9 cellular contexts compared by ENCODE assay signal in genomic region chr19:53980553-53981407, GRCh38. TPM values are rescaled to one million over a fixed set of nuclear protein-coding genes. Genes with fewer than 3 reads are reported as not detected.
DNase-seq lines count a peak whose midpoint lies in the region; ATAC-seq, FAIRE-seq and TF ChIP-seq lines count a peak whose summit lies in the region.
"Had no signal": no experiment of that assay in that cellular context is flagged by ENCODE, and none has a peak within 500 bp of the region (broad histone marks: within the 10 kb centered on the region; RNA-seq: fewer than 3 reads in every experiment).

No MANE protein-coding gene starts in this region.

- H3K4me3 ChIP-seq in A549, result peak overlapping the region; percentile 69
- peak overlapping the region; percentile 8; the same call in 1 of the 2 replicates for H3K4me3 ChIP-seq in HFF-Myc (replicated peaks; ENCODE audit: low read depth, low read length)

- CTCF ChIA-PET in A549 (lab: Yijun Ruan, JAX), result interaction anchor here (0.6 to 3.1 kb wide), 27 partner anchors 12 to 188 kb away, joined by 3 to 59 read pairs (median 4); partner anchors contain the start of gene PRKCG

- ATAC-seq in A549, result peak; percentile 52 to 65
- ATAC-seq in left colon, result peak; percentile 78
- ATAC-seq in HG03457 (IDR thresholded peaks at IDR 0.05; ENCODE audit: unreplicated experiment), result no peak

- TF ChIP-seq EP300 in A549 (IDR thresholded peaks at IDR 0.05), result no peak

- H3K4me2 ChIP-seq in A549, result peak overlapping the region; percentile 84

- intact Hi-C loops in left colon (cut with DNase I, micrococcal nuclease), result no loop called here

- DNase-seq in A549 (ENCODE audit: low read depth in 1 of 2, low spot score in 1 of 2) (peak; percentile 96 to 99), HFF-Myc (ENCODE audit: extremely low read depth, low read depth) (no peak), amniotic epithelial cell (ENCODE audit: low read depth) (peak; percentile 91), left colon (peak in 1 of 2 donors; percentile 34), HPDE6-E6E7 (ENCODE audit: extremely low spot score) (no peak), NCI-H1092 (lab: John Stamatoyannopoulos, UW) (no peak), putamen (ENCODE audit: low spot score) (no peak)
- DNase-seq: activated T-cell treated with anti-CD3 and anti-CD28 coated beads, Interleukin-2, amount 50 U/mL, for 4 hours had no signal

- H3K4me1 ChIP-seq in A549, result peaks cover 19% of the 10 kb centered on the region

- H3K27ac ChIP-seq in A549, result peak overlapping the region; percentile 84 to 97

- POLR2A ChIA-PET in A549 (lab: Yijun Ruan, JAX), result interaction anchor here (0.6 to 2.8 kb wide), 32 partner anchors 9 to 209 kb away, joined by 3 to 54 read pairs (median 4); partner anchors contain the start of genes CACNG6, CNOT3, LENG1 and MBOAT7

- no peak for TF ChIP-seq RAD21 in A549 (conservative IDR thresholded peaks at IDR 0.05 in 1 of 2, IDR thresholded peaks at IDR 0.05 in 1 of 2)

- WGBS in A549 (ENCODE audit: missing lambda C conversion rate), result 2% methylated on average over 21 of the region's 21 CpGs

- TF ChIP-seq CTCF in A549 (IDR thresholded peaks at IDR 0.05) (no peak), HFF-Myc (IDR thresholded peaks at IDR 0.05; ENCODE audit: low read depth, low read length, missing control alignments) (no peak)

- no peak for TF ChIP-seq POLR2A in A549 (IDR thresholded peaks at IDR 0.05; ENCODE audit: low read length)

- peak; percentile 98 for FAIRE-seq in A549 (lab: Jason Lieb, UNC)

- H3K9me3 ChIP-seq in A549, result no peaks in the 10 kb centered on the region

TF ChIP-seq in A549, 52 proteins besides CTCF, POLR2A, EP300 and RAD21:
- TF ChIP-seq HMGXB4 (CRISPR knock-in tag; IDR thresholded peaks at IDR 0.05; ENCODE audit: borderline replicate concordance) (no peak), E2F6 (IDR thresholded peaks at IDR 0.05; ENCODE audit: borderline replicate concordance, low read depth) (no peak), ZFP36 (IDR thresholded peaks at IDR 0.05; ENCODE audit: borderline replicate concordance, partially characterized antibody) (no peak), SMC3 (IDR thresholded peaks at IDR 0.05) (peak; percentile 18; the same call in 1 of the 3 replicates), EHF (CRISPR knock-in tag; IDR thresholded peaks at IDR 0.05) (no peak), POLR2AphosphoS2 (conservative IDR thresholded peaks at IDR 0.05; ENCODE audit: low read length) (no peak), NR3C1 (IDR thresholded peaks at IDR 0.05) (no peak), ZSCAN20 (CRISPR knock-in tag; IDR thresholded peaks at IDR 0.05) (no peak), BHLHE40 (IDR thresholded peaks at IDR 0.05; ENCODE audit: low read depth, low read length) (no peak), TFCP2L1 (CRISPR knock-in tag; IDR thresholded peaks at IDR 0.05) (no peak), JUNB (IDR thresholded peaks at IDR 0.05) (no peak), HDAC2 (IDR thresholded peaks at IDR 0.05) (no peak), SREBF2 (IDR thresholded peaks at IDR 0.05) (no peak), RNF2 (IDR thresholded peaks at IDR 0.05; ENCODE audit: borderline replicate concordance, low read depth) (no peak), ATOH8 (CRISPR knock-in tag; IDR thresholded peaks at IDR 0.05; ENCODE audit: low read depth) (no peak), RCOR1 (IDR thresholded peaks at IDR 0.05; ENCODE audit: low read depth, low read length) (no peak), JUN (IDR thresholded peaks at IDR 0.05) (peak in 1 of 2 experiments; percentile 8; a peak in 1 of 5 replicates), NPAS2 (CRISPR knock-in tag; IDR thresholded peaks at IDR 0.05; ENCODE audit: borderline replicate concordance) (no peak), FOSL2 (IDR thresholded peaks at IDR 0.05) (no peak), FOSL2 (CRISPR knock-in tag; IDR thresholded peaks at IDR 0.05) (0 out of 2 replicates have a peak, but pooled peaks have one; percentile 5), CBX2 (IDR thresholded peaks at IDR 0.05; ENCODE audit: borderline replicate concordance, low read depth) (no peak), HOXB13 (CRISPR knock-in tag; IDR thresholded peaks at IDR 0.05; ENCODE audit: low read depth) (no peak), CBX8 (IDR thresholded peaks at IDR 0.05) (no peak), FOSB (CRISPR knock-in tag; IDR thresholded peaks at IDR 0.05) (no peak), PHF8 (IDR thresholded peaks at IDR 0.05; ENCODE audit: borderline replicate concordance, low read depth) (no peak), RARB (CRISPR knock-in tag; IDR thresholded peaks at IDR 0.05) (no peak), HOXB5 (CRISPR knock-in tag; IDR thresholded peaks at IDR 0.05) (no peak), FOXS1 (CRISPR knock-in tag; IDR thresholded peaks at IDR 0.05) (no peak), EHMT2 (IDR thresholded peaks at IDR 0.05; ENCODE audit: low read depth) (no peak), BCL3 (IDR thresholded peaks at IDR 0.05) (0 out of 3 replicates have a peak, but pooled peaks have one; percentile 23), CEBPB (IDR thresholded peaks at IDR 0.05) (peak in 1 of 2 experiments; percentile 43; a peak in 1 of 4 replicates), MAX (IDR thresholded peaks at IDR 0.05) (no peak)

RNA-seq across cellular contexts. Expression of gene CACNG6, which starts 10.7 kb away (rescaled TPM):
- 15.6 and 16.2 TPM in 2 replicates for polyA plus RNA-seq in A549 (2011; rRNA removed)
- 11.5 and 18.6 TPM in 2 replicates for polyA plus RNA-seq in A549 (2012; cell fraction: cytosol; rRNA removed)
- 18.5 and 21.7 TPM in 2 replicates for polyA plus RNA-seq in A549 (2012; cell fraction: nucleus; rRNA removed)
- 4.4 to 8.2 TPM (median 7.3 TPM) in 3 replicates for polyA plus RNA-seq in A549 (2017; fragmentation: RNase III; extraction: RNeasy Plus Mini Kit Qiagen cat#74134 plus additional on column Dnase treatment)
- 8.8 and 9.3 TPM in 2 replicates for polyA minus RNA-seq in A549 (2011; rRNA and poly(A)+ RNA removed)
- not detected for total RNA-seq in left colon
- total RNA-seq: activated T-cell treated with anti-CD3 and anti-CD28 coated beads, Interleukin-2, amount 50 U/mL, for 4 hours had no signal

RNA-seq across cellular contexts. Expression of gene CACNG8, which starts 18.0 kb away (rescaled TPM):
- polyA plus RNA-seq in A549 (2011; rRNA removed), result 1.1 and 1.5 TPM in 2 replicates
- polyA plus RNA-seq in A549 (2012; cell fraction: cytosol; rRNA removed), result 0.69 and 0.74 TPM in 2 replicates
- polyA plus RNA-seq in A549 (2012; cell fraction: nucleus; rRNA removed), result 3.2 and 5.0 TPM in 2 replicates
- polyA plus RNA-seq in A549 (2017; fragmentation: RNase III; extraction: RNeasy Plus Mini Kit Qiagen cat#74134 plus additional on column Dnase treatment), result 4.6 to 6.9 TPM (median 5.8 TPM) in 3 replicates
- polyA minus RNA-seq in A549 (2011; rRNA and poly(A)+ RNA removed), result 0.87 and 1.3 TPM in 2 replicates
- total RNA-seq in left colon, result under 1 TPM in 1 of 2 donors, not detected in 1; 0.03 TPM
- total RNA-seq: activated T-cell treated with anti-CD3 and anti-CD28 coated beads, Interleukin-2, amount 50 U/mL, for 4 hours had no signal

Comparison
In these comparisons a context has a peak if more than half of its experiments do, and no peak if none do; other contexts are left out.
1. DNase-seq: peak in A549 (2 of 2) and amniotic epithelial cell (single experiment); none in HFF-Myc (single experiment), HPDE6-E6E7 (single experiment), NCI-H1092 (single experiment) and putamen (single experiment).